ENCODE assay signal across 10 cellular contexts in genomic region chr9:21443849-21444625, GRCh38. TPM values are rescaled to one million over a fixed set of nuclear protein-coding genes. Genes with fewer than 3 reads are reported as not detected.
DNase-seq lines count a peak whose midpoint lies in the region; ATAC-seq and TF ChIP-seq lines count a peak whose summit lies in the region.
"Had no signal": no experiment of that assay in that cellular context is flagged by ENCODE, and none has a peak within 500 bp of the region (broad histone marks: within the 10 kb centered on the region; RNA-seq: fewer than 3 reads in every experiment).

No MANE protein-coding gene starts in this region.

- peak; percentile 65 to 77 (median 69) for DNase-seq in CD4-positive, alpha-beta memory T cell
- peak; percentile 92 for DNase-seq in SKM-1 (lab: John Stamatoyannopoulos, UW; ENCODE audit: unreplicated experiment)
- DNase-seq in NOMO-1 treated with DMSO at 0.1 percent for 48 hours (lab: John Stamatoyannopoulos, UW; ENCODE audit: unreplicated experiment), result no peak
- DNase-seq in nephron progenitor cell, result no peak
- no peak for DNase-seq in NCI-H1092 (lab: John Stamatoyannopoulos, UW)
- DNase-seq in D341Med (ENCODE audit: low spot score), result no peak
- DNase-seq: NCI-H1930 had no signal

- no peak overlapping the region for H3K4me3 ChIP-seq in CD4-positive, alpha-beta memory T cell (ENCODE audit: low read length in 2 of 2)

- H3K4me3 Mint-ChIP-seq in CD4-positive, alpha-beta memory T cell, result peak overlapping the region; percentile 43 to 66 (median 56)
- no peak overlapping the region for H3K4me3 Mint-ChIP-seq in nephron progenitor cell
- H3K4me3 Mint-ChIP-seq: neural crest cell had no signal

- H3K4me1 Mint-ChIP-seq in CD4-positive, alpha-beta memory T cell, result peaks cover 10 to 16% (median 13%) of the 10 kb centered on the region in 4 donors
- H3K4me1 Mint-ChIP-seq in nephron progenitor cell, result peaks cover 31% of the 10 kb centered on the region
- H3K4me1 Mint-ChIP-seq: neural crest cell had no signal

- no peaks in the 10 kb centered on the region for H3K27me3 Mint-ChIP-seq in CD4-positive, alpha-beta memory T cell
- no peaks in the 10 kb centered on the region for H3K27me3 Mint-ChIP-seq in nephron progenitor cell (ENCODE audit: low read depth, poor library complexity)

- no peak overlapping the region for H3K27ac ChIP-seq in CD4-positive, alpha-beta memory T cell (ENCODE audit: low read depth, low read length)

- peak overlapping the region; percentile 28 to 91 (median 88) for H3K27ac Mint-ChIP-seq in CD4-positive, alpha-beta memory T cell
- no peak overlapping the region for H3K27ac Mint-ChIP-seq in nephron progenitor cell

- no peaks in the 10 kb centered on the region for H3K9me3 ChIP-seq in CD4-positive, alpha-beta memory T cell (ENCODE audit: control insufficient read depth in 1 of 2, low read length in 2 of 2)

- CTCF ChIA-PET in CD4-positive, alpha-beta memory T cell (lab: Charles Lee; ENCODE audit: partially characterized antibody), result interaction anchor here (1.1 to 3.3 kb wide), 3 partner anchors 9 to 48 kb away, joined by 3 to 28 read pairs (median 5); no protein-coding TSS in a partner anchor

- no peak for TF ChIP-seq CTCF in nephron progenitor cell (IDR thresholded peaks at IDR 0.05)

- H3K4me1 ChIP-seq in CD4-positive, alpha-beta memory T cell (ENCODE audit: insufficient read depth, low read length), result peaks cover 16% of the 10 kb centered on the region

- no peaks in the 10 kb centered on the region for H3K27me3 ChIP-seq in CD4-positive, alpha-beta memory T cell (ENCODE audit: insufficient read depth, low read length)

- H3K36me3 Mint-ChIP-seq in CD4-positive, alpha-beta memory T cell, result no peaks in the 10 kb centered on the region
- peaks cover 4% of the 10 kb centered on the region for H3K36me3 Mint-ChIP-seq in nephron progenitor cell (ENCODE audit: low read depth)

- intact Hi-C loops in CD4-positive, alpha-beta memory T cell (cut with micrococcal nuclease), result no loop called here

- no peaks in the 10 kb centered on the region for H3K36me3 ChIP-seq in CD4-positive, alpha-beta memory T cell (ENCODE audit: insufficient read depth, low read length)

- POLR2A ChIA-PET in CD4-positive, alpha-beta memory T cell (lab: Charles Lee; ENCODE audit: partially characterized antibody), result interaction anchor here (0.6 to 0.7 kb wide), 2 partner anchors 249 to 370 kb away, joined by 3 read pairs; no protein-coding TSS in a partner anchor

- no peaks in the 10 kb centered on the region for H3K9me3 Mint-ChIP-seq in CD4-positive, alpha-beta memory T cell
- H3K9me3 Mint-ChIP-seq in nephron progenitor cell, result peaks cover 26% of the 10 kb centered on the region

- ATAC-seq in GM19328 (IDR thresholded peaks at IDR 0.05; ENCODE audit: unreplicated experiment) (peak; percentile 92), HG03060 (IDR thresholded peaks at IDR 0.05; ENCODE audit: low read depth, unreplicated experiment) (peak; percentile 96)

RNA-seq across cellular contexts. Expression of gene IFNA1, which starts 3.8 kb away (rescaled TPM):
- total RNA-seq in CD4-positive, alpha-beta memory T cell, result not detected
- not detected for polyA plus RNA-seq in CD4-positive, alpha-beta memory T cell
- total RNA-seq: neural crest cell had no signal

RNA-seq across cellular contexts. Expression of gene IFNA8, which starts 35.1 kb away (rescaled TPM):
- total RNA-seq in CD4-positive, alpha-beta memory T cell, result not detected
- polyA plus RNA-seq in CD4-positive, alpha-beta memory T cell, result not detected
- total RNA-seq: neural crest cell had no signal

RNA-seq across cellular contexts. Expression of gene IFNE, which starts 38.1 kb away (rescaled TPM):
- not detected for total RNA-seq in CD4-positive, alpha-beta memory T cell
- polyA plus RNA-seq in CD4-positive, alpha-beta memory T cell, result not detected

RNA-seq across cellular contexts. Expression of gene IFNA2, which starts 58.8 kb away (rescaled TPM):
- not detected for total RNA-seq in CD4-positive, alpha-beta memory T cell
- polyA plus RNA-seq in CD4-positive, alpha-beta memory T cell, result not detected
- total RNA-seq: neural crest cell had no signal

Comparison
In these comparisons a context has a peak if more than half of its experiments do, and no peak if none do; other contexts are left out.
1. DNase-seq: peak in CD4-positive, alpha-beta memory T cell (5 of 5) and SKM-1 (single experiment); none in NOMO-1 treated with DMSO at 0.1 percent for 48 hours (single experiment), nephron progenitor cell (single experiment), NCI-H1092 (single experiment) and D341Med (single experiment).